ENCODE assay signal across 9 cellular contexts in genomic region chr6:42104095-42104806, GRCh38. TPM values are rescaled to one million over a fixed set of nuclear protein-coding genes. Genes with fewer than 3 reads are reported as not detected.
A peak's percentile ranks its signal among the peaks of the same experiment; 100 is the strongest.
DNase-seq lines count a peak whose midpoint lies in the region; TF ChIP-seq lines count a peak whose summit lies in the region.
"Had no signal": no experiment of that assay in that cellular context is flagged by ENCODE, and none has a peak within 500 bp of the region (broad histone marks: within the 10 kb centered on the region; RNA-seq: fewer than 3 reads in every experiment).

No MANE protein-coding gene starts in this region.

- peak; percentile 59 to 64 for DNase-seq in activated CD4-positive, alpha-beta T cell treated with anti-CD3 and anti-CD28 coated beads, Interleukin-2, amount 50 U/mL, for 4 hours
- peak; percentile 46 for DNase-seq in effector CD4-positive, alpha-beta T cell
- DNase-seq in stimulated activated CD8-positive, alpha-beta memory T cell treated with anti-CD3 and anti-CD28 coated beads, Interleukin-4, amount 100 ng/mL, for 1 hour (ENCODE audit: low read depth in 2 of 2, low spot score in 1 of 2) = peak; percentile 45 to 50
- DNase-seq in ACHN = no peak
- no peak for DNase-seq in DMS114 treated with DMSO at 0.1 percent for 48 hours (lab: John Stamatoyannopoulos, UW; ENCODE audit: unreplicated experiment)

- WGBS in mesodermal cell (ENCODE audit: insufficient coverage in 2 of 2), 2 experiments = 4 to 14% methylated on average over 30 to 52 of the region's 66 CpGs

- peaks cover 2% of the 10 kb centered on the region; the same call in 1 of the 2 replicates for H3K27me3 ChIP-seq in HUES48 (ENCODE audit: control insufficient read depth, insufficient read depth, low read length)

- peak overlapping the region; percentile 50; the same call in 1 of the 2 replicates for H3K9ac ChIP-seq in HUES48 (ENCODE audit: low read depth, low read length)

- H3K27ac ChIP-seq in HUES48 (ENCODE audit: low read depth, low read length) (peak overlapping the region; percentile 22), mesodermal cell (ENCODE audit: low read depth, low read length, severe bottlenecking) (no peak overlapping the region)
- H3K27ac ChIP-seq: SJCRH30 had no signal

- H3K9me3 ChIP-seq in HUES48 (ENCODE audit: control insufficient read depth, insufficient read depth, low read length) = no peaks in the 10 kb centered on the region
- no peaks in the 10 kb centered on the region for H3K9me3 ChIP-seq in mesodermal cell (ENCODE audit: control insufficient read depth, low read length)
- H3K9me3 ChIP-seq: SJCRH30 had no signal

- peak overlapping the region; percentile 27 for H3K4me3 ChIP-seq in GM12875 (ENCODE audit: low read depth, low read length)
- H3K4me3 ChIP-seq in HUES48 (ENCODE audit: low read depth, low read length) = peak overlapping the region; percentile 59; the same call in 1 of the 2 replicates
- peak overlapping the region; percentile 31 for H3K4me3 ChIP-seq in mesodermal cell (ENCODE audit: extremely low read depth, insufficient read depth, low read length, poor library complexity, severe bottlenecking)
- H3K4me3 ChIP-seq: SJCRH30 had no signal

- TF ChIP-seq CTCF in GM12875 (IDR thresholded peaks at IDR 0.05; ENCODE audit: borderline replicate concordance, insufficient read depth, low read depth, low read length) = peak; percentile 89

- in situ Hi-C loops in ACHN (cut with HindIII; ENCODE audit: low pct_ligation_motif_present, low pct_unique_long_range_greater_than_20kb, low sequenced_read_pairs) = no loop called here

- H3K36me3 ChIP-seq in HUES48 (ENCODE audit: control insufficient read depth, insufficient read depth, low read length) (peaks cover 41% of the 10 kb centered on the region), mesodermal cell (ENCODE audit: control insufficient read depth, insufficient read depth, low read length) (no peaks in the 10 kb centered on the region)
- H3K36me3 ChIP-seq: SJCRH30 had no signal

- H3K4me1 ChIP-seq in HUES48 (ENCODE audit: control insufficient read depth, insufficient read depth, low read length) (peaks cover 18% of the 10 kb centered on the region), mesodermal cell (ENCODE audit: control insufficient read depth, insufficient read depth, low read length, poor library complexity, severe bottlenecking) (peaks cover 20% of the 10 kb centered on the region)
- H3K4me1 ChIP-seq: SJCRH30 had no signal

RNA-seq across cellular contexts. Expression of gene C6orf132, which starts 38.2 kb away (rescaled TPM):
- 0.66 TPM for polyA plus RNA-seq in mesodermal cell (2013, experiment 1 of 2)
- polyA plus RNA-seq in mesodermal cell (2013, experiment 2 of 2) = 1.0 TPM

RNA-seq across cellular contexts. Expression of gene TAF8, which starts 53.9 kb away (rescaled TPM):
- polyA plus RNA-seq in mesodermal cell (2013, experiment 1 of 2) = 19.4 TPM
- 17.4 TPM for polyA plus RNA-seq in mesodermal cell (2013, experiment 2 of 2)

Comparison
In these comparisons a context has a peak if more than half of its experiments do, and no peak if none do; other contexts are left out.
1. DNase-seq: peak in activated CD4-positive, alpha-beta T cell treated with anti-CD3 and anti-CD28 coated beads, Interleukin-2, amount 50 U/mL, for 4 hours (2 of 2), effector CD4-positive, alpha-beta T cell (single experiment) and stimulated activated CD8-positive, alpha-beta memory T cell treated with anti-CD3 and anti-CD28 coated beads, Interleukin-4, amount 100 ng/mL, for 1 hour (2 of 2); none in ACHN (single experiment) and DMS114 treated with DMSO at 0.1 percent for 48 hours (single experiment).
2. Peak in every context shown above with its lines, with median percentiles within 50 percentile points of each other: H3K4me3 ChIP-seq.